11 cellular contexts compared by ENCODE assay signal in the genomic region with DNA sequence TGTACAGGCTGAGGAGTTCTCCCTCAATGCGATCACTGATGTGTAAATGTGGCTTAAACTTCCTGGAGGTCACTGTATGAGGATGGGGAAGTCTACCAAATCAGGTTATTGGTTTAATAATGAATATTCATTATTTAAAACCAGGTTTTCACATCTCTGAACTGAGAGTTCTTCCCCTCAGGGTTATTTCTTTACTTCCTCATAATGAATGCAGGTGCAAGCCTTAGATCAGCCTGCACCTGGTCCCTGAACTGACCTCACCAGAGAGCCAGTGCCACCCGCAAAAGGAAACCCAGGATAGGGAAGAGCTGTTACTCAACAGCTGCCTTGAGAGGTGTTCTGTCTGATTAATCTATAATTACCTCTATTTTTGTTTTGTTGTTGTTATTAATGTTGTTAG.
DNase-seq lines count a peak whose midpoint lies in the region; ATAC-seq and TF ChIP-seq lines count a peak whose summit lies in the region.
"Had no signal": no experiment of that assay in that cellular context is flagged by ENCODE, and none has a peak within 500 bp of the region (broad histone marks: within the 10 kb centered on the region; RNA-seq: fewer than 3 reads in every experiment).

No MANE protein-coding gene starts in this region.

- H3K36me3 ChIP-seq in breast epithelium = no peaks in the 10 kb centered on the region
- no peaks in the 10 kb centered on the region for H3K36me3 ChIP-seq in WERI-Rb-1

- H3K27ac ChIP-seq in breast epithelium = no peak overlapping the region
- no peak overlapping the region for H3K27ac ChIP-seq in WERI-Rb-1

- no peak for TF ChIP-seq POLR2A in breast epithelium (IDR thresholded peaks at IDR 0.05)

- peaks cover 4% of the 10 kb centered on the region for H3K27me3 Mint-ChIP-seq in T-helper 17 cell

- no peak for DNase-seq in T-helper 17 cell
- DNase-seq in breast epithelium (ENCODE audit: low spot score in 2 of 2) = no peak
- no peak for DNase-seq in SW480 (ENCODE audit: low spot score)
- DNase-seq in WERI-Rb-1 = no peak
- DNase-seq in NCI-H1048 (lab: John Stamatoyannopoulos, UW) = no peak
- DNase-seq: activated CD4-positive, CD25-positive, alpha-beta regulatory T cell treated with anti-CD3 and anti-CD28 coated beads, Interleukin-2, amount 50 U/mL, for 72 hours; PC-3; right cardiac atrium had no signal

- H3K4me1 ChIP-seq in breast epithelium = no peaks in the 10 kb centered on the region

- intact Hi-C loops in breast epithelium (cut with DNase I; ENCODE audit: low total_unique reads) = no loop called here

- no peak for TF ChIP-seq CTCF in breast epithelium (IDR thresholded peaks at IDR 0.05)
- no peak for TF ChIP-seq CTCF in WERI-Rb-1 (IDR thresholded peaks at IDR 0.05; ENCODE audit: low read depth, low read length)

- no peak overlapping the region for H3K4me3 Mint-ChIP-seq in T-helper 17 cell

- H3K9me3 ChIP-seq in T-helper 17 cell (ENCODE audit: control insufficient read depth, low read length, poor library complexity, severe bottlenecking) = no peaks in the 10 kb centered on the region
- no peaks in the 10 kb centered on the region for H3K9me3 ChIP-seq in breast epithelium
- H3K9me3 ChIP-seq in WERI-Rb-1 (ENCODE audit: severe bottlenecking) = no peaks in the 10 kb centered on the region

- no peaks in the 10 kb centered on the region for H3K27me3 ChIP-seq in breast epithelium
- no peaks in the 10 kb centered on the region for H3K27me3 ChIP-seq in WERI-Rb-1 (ENCODE audit: insufficient read depth, low read depth, severe bottlenecking)

- ATAC-seq in GM18519 (IDR thresholded peaks at IDR 0.05; ENCODE audit: low FRiP score, unreplicated experiment) (peak; percentile 84), GM21360 (IDR thresholded peaks at IDR 0.05; ENCODE audit: unreplicated experiment) (peak; percentile 87), HG03097 (IDR thresholded peaks at IDR 0.05; ENCODE audit: low FRiP score, unreplicated experiment) (peak; percentile 72), T-helper 17 cell (peak; percentile 59)
- ATAC-seq: PC-3, right cardiac atrium had no signal

- no peak overlapping the region for H3K27ac Mint-ChIP-seq in T-helper 17 cell

- H3K4me3 ChIP-seq in breast epithelium (no peak overlapping the region), WERI-Rb-1 (ENCODE audit: low read depth, low read length) (no peak overlapping the region)

- peaks cover 4% of the 10 kb centered on the region for H3K4me1 Mint-ChIP-seq in T-helper 17 cell

- H3K36me3 Mint-ChIP-seq in T-helper 17 cell (ENCODE audit: low read depth) = no peaks in the 10 kb centered on the region
